19 cellular contexts compared by ENCODE assay signal in genomic region chr1:2304921-2305681, GRCh38.
DNase-seq lines count a peak whose midpoint lies in the region; ATAC-seq and TF ChIP-seq lines count a peak whose summit lies in the region.
"Had no signal": no experiment of that assay in that cellular context is flagged by ENCODE, and none has a peak within 500 bp of the region (broad histone marks: within the 10 kb centered on the region; RNA-seq: fewer than 3 reads in every experiment).

No MANE protein-coding gene starts in this region.

- POLR2A ChIA-PET in CD8-positive, alpha-beta memory T cell (lab: Charles Lee): no interaction called here

- TF ChIP-seq POLR2A in spleen (IDR thresholded peaks at IDR 0.05): no peak

- H3K4me3 Mint-ChIP-seq in CD8-positive, alpha-beta memory T cell: peak overlapping the region in 4 of 7 donors; percentile 8 to 70 (median 49)
- H3K4me3 Mint-ChIP-seq in immature natural killer cell: peak overlapping the region in 4 of 5 donors; percentile 8 to 61 (median 29)
- peak overlapping the region; percentile 20 for H3K4me3 Mint-ChIP-seq in stimulated activated effector memory CD8-positive, alpha-beta T cell treated with anti-CD3 and anti-CD28 coated beads, Interleukin-12 subunit alpha, Interleukin-12 subunit beta, amount 100 ng/mL, for 72 hours
- H3K4me3 Mint-ChIP-seq: dendritic cell treated with granulocyte-macrophage colony-stimulating factor and Interleukin-4, amounts not matched to agents 40 ng/mL and 50 ng/mL, for 4 days; neural progenitor cell had no signal

- no peak overlapping the region for H3K27ac ChIP-seq in CD8-positive, alpha-beta memory T cell (ENCODE audit: low read depth, low read length)
- peak overlapping the region in 1 of 8 donors; percentile 22 for H3K27ac ChIP-seq in spleen
- H3K27ac ChIP-seq: neural progenitor cell had no signal

- peak in 4 of 5 donors; percentile 32 to 73 (median 61) for DNase-seq in CD8-positive, alpha-beta memory T cell
- DNase-seq in amniotic epithelial cell (ENCODE audit: low read depth): peak; percentile 66
- DNase-seq in immature natural killer cell: peak; percentile 68 to 81 (median 68)
- no peak for DNase-seq in stimulated activated effector memory CD8-positive, alpha-beta T cell treated with anti-CD3 and anti-CD28 coated beads, Interleukin-12 subunit alpha, Interleukin-12 subunit beta, amount 100 ng/mL, for 72 hours (ENCODE audit: low spot score in 2 of 2)
- no peak for DNase-seq in activated T-cell treated with anti-CD3 and anti-CD28 coated beads, Interleukin-2, amount 50 U/mL, for 1 hour
- no peak for DNase-seq in spleen
- no peak for DNase-seq in SHP77 treated with DMSO at 0.1 percent for 48 hours (lab: John Stamatoyannopoulos, UW)
- DNase-seq: activated CD4-positive, CD25-positive, alpha-beta regulatory T cell; C1 segment of cervical spinal cord; erythroblast; MV-4-11; NCI-H187 treated with DMSO at 0.1 percent for 48 hours; NCI-H524; stimulated activated CD4-positive, alpha-beta T cell treated with anti-CD3 and anti-CD28 coated beads, Interleukin-2, amount 100 ng/mL, for 48 hours had no signal

- peaks cover 23% of the 10 kb centered on the region for H3K4me1 ChIP-seq in CD8-positive, alpha-beta memory T cell (ENCODE audit: insufficient read depth, low read length)
- peaks cover 22 to 58% (median 41%) of the 10 kb centered on the region in 6 donors for H3K4me1 ChIP-seq in spleen

- TF ChIP-seq CTCF in spleen (IDR thresholded peaks at IDR 0.05 in 8 of 11, conservative IDR thresholded peaks at IDR 0.05 in 3 of 11): no peak

- CTCF ChIA-PET in CD8-positive, alpha-beta memory T cell (lab: Charles Lee): interaction anchor here (0.9 to 1.1 kb wide), 2 partner anchors 14 to 110 kb away, joined by 4 read pairs; partner anchors contain the start of gene FAAP20

- H3K9me3 ChIP-seq in CD8-positive, alpha-beta memory T cell (ENCODE audit: low read length): no peaks in the 10 kb centered on the region
- no peaks in the 10 kb centered on the region for H3K9me3 ChIP-seq in spleen
- H3K9me3 ChIP-seq: thoracic aorta had no signal

- no peak overlapping the region for H3K4me3 ChIP-seq in CD8-positive, alpha-beta memory T cell (ENCODE audit: low read length)
- H3K4me3 ChIP-seq in spleen: no peak overlapping the region
- H3K4me3 ChIP-seq: K562, neural progenitor cell, thoracic aorta had no signal

- no peaks in the 10 kb centered on the region for H3K27me3 ChIP-seq in CD8-positive, alpha-beta memory T cell (ENCODE audit: insufficient read depth, low read length, poor library complexity, severe bottlenecking)
- peaks cover 0 to 6% (median 0%) of the 10 kb centered on the region in 7 donors for H3K27me3 ChIP-seq in spleen (replicated peaks in 1 of 7)
- H3K27me3 ChIP-seq: neural progenitor cell had no signal

- 88 to 97% (median 93%) methylated on average over 46 to 49 of the region's 49 CpGs for WGBS in spleen, 5 donors

- H3K9me3 Mint-ChIP-seq in CD8-positive, alpha-beta memory T cell: peaks cover 0 to 4% (median 0%) of the 10 kb centered on the region in 5 donors
- no peaks in the 10 kb centered on the region for H3K9me3 Mint-ChIP-seq in immature natural killer cell
- no peaks in the 10 kb centered on the region for H3K9me3 Mint-ChIP-seq in stimulated activated effector memory CD8-positive, alpha-beta T cell treated with anti-CD3 and anti-CD28 coated beads, Interleukin-12 subunit alpha, Interleukin-12 subunit beta, amount 100 ng/mL, for 72 hours
- H3K9me3 Mint-ChIP-seq: dendritic cell treated with granulocyte-macrophage colony-stimulating factor and Interleukin-4, amounts not matched to agents 40 ng/mL and 50 ng/mL, for 4 days; neural progenitor cell had no signal

- intact Hi-C loops in spleen (cut with DNase I; ENCODE audit: low total_unique reads): no loop called here

- H3K4me1 Mint-ChIP-seq in CD8-positive, alpha-beta memory T cell: peaks cover 18 to 41% (median 26%) of the 10 kb centered on the region in 3 donors
- H3K4me1 Mint-ChIP-seq in immature natural killer cell: peaks cover 28 to 34% of the 10 kb centered on the region in 2 donors
- peaks cover 18% of the 10 kb centered on the region for H3K4me1 Mint-ChIP-seq in stimulated activated effector memory CD8-positive, alpha-beta T cell treated with anti-CD3 and anti-CD28 coated beads, Interleukin-12 subunit alpha, Interleukin-12 subunit beta, amount 100 ng/mL, for 72 hours

- H3K36me3 ChIP-seq in CD8-positive, alpha-beta memory T cell (ENCODE audit: insufficient read depth, low read length): peaks cover 22% of the 10 kb centered on the region
- peaks cover 3 to 68% (median 64%) of the 10 kb centered on the region in 6 donors for H3K36me3 ChIP-seq in spleen
- H3K36me3 ChIP-seq: neural progenitor cell had no signal

- H3K27me3 Mint-ChIP-seq in CD8-positive, alpha-beta memory T cell: no peaks in the 10 kb centered on the region
- H3K27me3 Mint-ChIP-seq in immature natural killer cell (ENCODE audit: low read depth in 3 of 3): peaks cover 11 to 35% (median 29%) of the 10 kb centered on the region in 3 donors
- H3K27me3 Mint-ChIP-seq: dendritic cell treated with granulocyte-macrophage colony-stimulating factor and Interleukin-4, amounts not matched to agents 40 ng/mL and 50 ng/mL, for 4 days had no signal

- H3K27ac Mint-ChIP-seq in CD8-positive, alpha-beta memory T cell: peak overlapping the region in 7 of 8 donors; percentile 23 to 100 (median 84)
- H3K27ac Mint-ChIP-seq in immature natural killer cell: peak overlapping the region; percentile 55 to 99 (median 88)
- H3K27ac Mint-ChIP-seq in stimulated activated effector memory CD8-positive, alpha-beta T cell treated with anti-CD3 and anti-CD28 coated beads, Interleukin-12 subunit alpha, Interleukin-12 subunit beta, amount 100 ng/mL, for 72 hours: peak overlapping the region; percentile 64
- H3K27ac Mint-ChIP-seq: dendritic cell treated with granulocyte-macrophage colony-stimulating factor and Interleukin-4, amounts not matched to agents 40 ng/mL and 50 ng/mL, for 4 days; neural progenitor cell had no signal

- peaks cover 10 to 63% (median 15%) of the 10 kb centered on the region in 3 donors for H3K36me3 Mint-ChIP-seq in CD8-positive, alpha-beta memory T cell
- H3K36me3 Mint-ChIP-seq in immature natural killer cell: peaks cover 15 to 17% (median 16%) of the 10 kb centered on the region in 3 donors
- H3K36me3 Mint-ChIP-seq in stimulated activated effector memory CD8-positive, alpha-beta T cell treated with anti-CD3 and anti-CD28 coated beads, Interleukin-12 subunit alpha, Interleukin-12 subunit beta, amount 100 ng/mL, for 72 hours: peaks cover 79% of the 10 kb centered on the region

- no peak for ATAC-seq in stimulated activated effector memory CD8-positive, alpha-beta T cell treated with anti-CD3 and anti-CD28 coated beads, Interleukin-12 subunit alpha, Interleukin-12 subunit beta, amount 100 ng/mL, for 72 hours
- ATAC-seq: K562, sciatic nerve had no signal

Comparison
In these comparisons a context has a peak if more than half of its experiments do, and no peak if none do; other contexts are left out.
1. DNase-seq: peak in CD8-positive, alpha-beta memory T cell (4 of 5), amniotic epithelial cell (single experiment) and immature natural killer cell (3 of 3); none in stimulated activated effector memory CD8-positive, alpha-beta T cell treated with anti-CD3 and anti-CD28 coated beads, Interleukin-12 subunit alpha, Interleukin-12 subunit beta, amount 100 ng/mL, for 72 hours (0 of 2), activated T-cell treated with anti-CD3 and anti-CD28 coated beads, Interleukin-2, amount 50 U/mL, for 1 hour (single experiment), spleen (single experiment) and SHP77 treated with DMSO at 0.1 percent for 48 hours (single experiment).
2. Peak in every context shown above with its lines, with median percentiles within 50 percentile points of each other: H3K27ac Mint-ChIP-seq and H3K4me3 Mint-ChIP-seq.